Comparison of ENCODE assay signal across 9 cellular contexts in genomic region chr2:74399785-74400184, GRCh38. TPM values are rescaled to one million over a fixed set of nuclear protein-coding genes. Genes with fewer than 3 reads are reported as not detected.
DNase-seq lines count a peak whose midpoint lies in the region; ATAC-seq, FAIRE-seq and TF ChIP-seq lines count a peak whose summit lies in the region.
"Had no signal": no experiment of that assay in that cellular context is flagged by ENCODE, and none has a peak within 500 bp of the region (broad histone marks: within the 10 kb centered on the region; RNA-seq: fewer than 3 reads in every experiment).

No MANE protein-coding gene starts in this region.

- no peaks in the 10 kb centered on the region for H3K36me3 Mint-ChIP-seq in activated naive CD4-positive, alpha-beta T cell treated with anti-CD3 and anti-CD28 coated beads, Interleukin-2, amount 50 U/mL, for 72 hours
- H3K36me3 Mint-ChIP-seq in naive B cell = no peaks in the 10 kb centered on the region

- H3K9ac ChIP-seq in K562 (ENCODE audit: insufficient read depth in 1 of 2, low read depth in 2 of 2, low read length in 2 of 2) = no peak overlapping the region

- H3K27ac ChIP-seq in K562 (ENCODE audit: extremely low read depth, low read depth, low read length) = no peak overlapping the region

- no TSS peak for BruUV-seq in K562 (replicated peaks; lab: Mats Ljungman, UMichigan)

- H3K4me3 ChIP-seq in NB4 (ENCODE audit: low read depth, low read length) (no peak overlapping the region), K562 (no peak overlapping the region)

- H4K20me1 ChIP-seq in K562 (replicated peaks; ENCODE audit: control insufficient read depth, insufficient read depth, low read length) = no peaks in the 10 kb centered on the region

- peak; percentile 77 for FAIRE-seq in K562 (lab: Jason Lieb, UNC)

- intact Hi-C loops in K562 (cut with micrococcal nuclease) = loop anchor here (2.0 to 10.0 kb wide), 3 partner anchors 67 to 575 kb away; partner anchors contain the start of genes MRPL53 and STAMBP

- peaks cover 4 to 6% (median 5%) of the 10 kb centered on the region in 3 donors for H3K4me1 Mint-ChIP-seq in naive B cell

- in situ Hi-C loops in K562 (cut with MboI) = no loop called here

- POLR2A ChIA-PET in K562 (lab: Yijun Ruan, JAX) = interaction anchor here (0.8 to 1.2 kb wide), 3 partner anchors 8 to 13 kb away, joined by 3 read pairs; no protein-coding TSS in a partner anchor

- ATAC-seq in activated naive CD4-positive, alpha-beta T cell treated with anti-CD3 and anti-CD28 coated beads, Interleukin-2, amount 50 U/mL, for 72 hours = peak; percentile 29 to 62
- peak; percentile 93 for ATAC-seq in K562
- ATAC-seq in naive B cell (ENCODE audit: low read depth in 2 of 2) = peak; percentile 46 to 70
- no peak for ATAC-seq in HG02678 (IDR thresholded peaks at IDR 0.05; ENCODE audit: unreplicated experiment)

- H3K4me2 ChIP-seq in K562 (ENCODE audit: insufficient read depth, low read length) = no peak overlapping the region

- TF ChIP-seq CTCF in NB4 (IDR thresholded peaks at IDR 0.05; ENCODE audit: low read depth, low read length) (peak; percentile 64), K562 (IDR thresholded peaks at IDR 0.05 in 2 of 3, conservative IDR thresholded peaks at IDR 0.05 in 1 of 3; ENCODE audit: insufficient read depth in 2 of 3, low read depth in 1 of 3, low read length in 3 of 3) (peak; percentile 65 to 80 (median 69))

- peaks cover 0 to 4% (median 4%) of the 10 kb centered on the region in 3 donors for H3K27me3 Mint-ChIP-seq in naive B cell

- H3K4me3 Mint-ChIP-seq in naive B cell = no peak overlapping the region
- H3K4me3 Mint-ChIP-seq: activated T-cell treated with anti-CD3 and anti-CD28 coated beads, Interleukin-2, amount 50 U/mL, for 4 hours had no signal

- no peaks in the 10 kb centered on the region for H3K9me3 ChIP-seq in K562 (replicated peaks; ENCODE audit: control insufficient read depth, insufficient read depth, low read depth, low read length)

- no peak for DNase-seq in activated naive CD4-positive, alpha-beta T cell treated with anti-CD3 and anti-CD28 coated beads, Interleukin-2, amount 50 U/mL, for 72 hours (ENCODE audit: low spot score in 2 of 2)
- no peak for DNase-seq in activated naive CD4-positive, alpha-beta T cell treated with Interleukin-2 at 50 U/mL for 16 hours
- peak; percentile 72 for DNase-seq in NB4 (ENCODE audit: low read depth)
- peak; percentile 54 to 65 (median 58) for DNase-seq in K562 (ENCODE audit: extremely low read depth in 1 of 4, low spot score in 3 of 4)
- DNase-seq in naive B cell = no peak
- DNase-seq in ureter (ENCODE audit: low spot score) = no peak
- no peak for DNase-seq in NCI-H1048 (lab: John Stamatoyannopoulos, UW)
- DNase-seq: activated T-cell treated with anti-CD3 and anti-CD28 coated beads, Interleukin-2, amount 50 U/mL, for 4 hours had no signal

- no peaks in the 10 kb centered on the region for H3K36me3 ChIP-seq in K562 (ENCODE audit: control insufficient read depth, insufficient read depth, low read length)

- H3K79me2 ChIP-seq in K562 (ENCODE audit: control insufficient read depth, insufficient read depth, low read length) = no peaks in the 10 kb centered on the region

- no peaks in the 10 kb centered on the region for H3K9me1 ChIP-seq in K562 (ENCODE audit: control insufficient read depth, insufficient read depth, low read length)

- peak; percentile 61 to 78 for TF ChIP-seq RAD21 in K562 (CRISPR knock-in tag; conservative IDR thresholded peaks at IDR 0.05 in 1 of 2, IDR thresholded peaks at IDR 0.05 in 1 of 2)

- peak overlapping the region; percentile 70 for H2AFZ ChIP-seq in K562 (ENCODE audit: low read depth, low read length)

- no peaks in the 10 kb centered on the region for H3K9me3 Mint-ChIP-seq in activated naive CD4-positive, alpha-beta T cell treated with anti-CD3 and anti-CD28 coated beads, Interleukin-2, amount 50 U/mL, for 72 hours
- no peaks in the 10 kb centered on the region for H3K9me3 Mint-ChIP-seq in naive B cell
- H3K9me3 Mint-ChIP-seq: activated T-cell treated with anti-CD3 and anti-CD28 coated beads, Interleukin-2, amount 50 U/mL, for 4 hours had no signal

- H3K27me3 ChIP-seq in K562 (ENCODE audit: control insufficient read depth in 2 of 2, insufficient read depth in 2 of 2, low read length in 2 of 2) = no peaks in the 10 kb centered on the region

- no peak overlapping the region for H3K27ac Mint-ChIP-seq in activated naive CD4-positive, alpha-beta T cell treated with anti-CD3 and anti-CD28 coated beads, Interleukin-2, amount 50 U/mL, for 72 hours
- H3K27ac Mint-ChIP-seq in naive B cell = no peak overlapping the region

- no peaks in the 10 kb centered on the region for H3K4me1 ChIP-seq in K562 (replicated peaks in 1 of 2; ENCODE audit: control insufficient read depth in 2 of 2, insufficient read depth in 2 of 2, low read length in 2 of 2)

- CTCF ChIA-PET in K562 (lab: Yijun Ruan, JAX; ENCODE audit: low intra/inter-chr PET ratio) = interaction anchor here (0.6 to 1.2 kb wide), 4 partner anchors 10 to 150 kb away, joined by 3 to 7 read pairs (median 4); no protein-coding TSS in a partner anchor

- TF ChIP-seq POLR2A in NB4 (IDR thresholded peaks at IDR 0.05; ENCODE audit: extremely low read depth, insufficient read length) (no peak), K562 (conservative IDR thresholded peaks at IDR 0.05) (no peak)

- no peak for TF ChIP-seq EP300 in K562 (IDR thresholded peaks at IDR 0.05; ENCODE audit: low read length)

RNA-seq across cellular contexts. Expression of gene DCTN1, which starts 19.7 kb away (rescaled TPM):
- 10 to 100 TPM; 45.6 to 97.1 TPM for total RNA-seq in activated naive CD4-positive, alpha-beta T cell treated with anti-CD3 and anti-CD28 coated beads, Interleukin-2, amount 50 U/mL, for 72 hours
- total RNA-seq in K562 (2011; cell fraction: chromatin; rRNA removed; ENCODE audit: low replicate concordance) = 88.3 and 100 TPM in 2 replicates
- 42.1 and 52.2 TPM in 2 replicates for total RNA-seq in K562 (2011; cell fraction: nucleolus; rRNA removed)
- total RNA-seq in K562 (2011; cell fraction: nucleoplasm; rRNA removed) = 63.2 and 85.9 TPM in 2 replicates
- total RNA-seq in K562 (2014; rRNA removed) = 49.7 and 54.8 TPM in 2 replicates
- total RNA-seq in K562 (2014; rRNA removed; fragmentation: Illumina TruSeq; extraction: Trizol) = 23.4 and 27.5 TPM in 2 replicates
- total RNA-seq in K562 (2015; rRNA removed; fragmentation: Illumina TruSeq; extraction: Trizol) = 52.5 and 53.3 TPM in 2 replicates
- total RNA-seq in K562 (2021) = 61.0 and 71.7 TPM in 2 replicates
- polyA plus RNA-seq in K562 (2011; rRNA removed) = 30.0 and 39.8 TPM in 2 replicates
- polyA plus RNA-seq in K562 (2011; cell fraction: cytosol; rRNA removed) = 33.7 and 78.9 TPM in 2 replicates
- polyA plus RNA-seq in K562 (2011; cell fraction: nucleus; rRNA removed) = 57.2 and 111 TPM in 2 replicates
- polyA plus RNA-seq in K562 (2012) = 62.1 and 62.5 TPM in 2 replicates
- 51.8 and 58.0 TPM in 2 replicates for polyA plus RNA-seq in K562 (2014; fragmentation: Illumina TruSeq; extraction: Trizol)
- polyA plus RNA-seq in K562 (2014; fragmentation: Nextera tagmentation; extraction: Ambion mirVana) = 10 to 100 TPM; 23.9 to 28.6 TPM
- 37.2 and 45.0 TPM in 2 replicates for polyA plus RNA-seq in K562 (2014; rRNA removed)
- 33.3 and 75.5 TPM in 2 replicates for polyA minus RNA-seq in K562 (2011; rRNA and poly(A)+ RNA removed)
- polyA minus RNA-seq in K562 (2011; cell fraction: cytosol; rRNA and poly(A)+ RNA removed) = 41.6 and 65.3 TPM in 2 replicates
- polyA minus RNA-seq in K562 (2011; cell fraction: nucleus; rRNA and poly(A)+ RNA removed) = 26.1 and 26.7 TPM in 2 replicates
- 10 to 100 TPM; 43.0 to 91.1 (median 60.2) TPM for polyA plus RNA-seq in naive B cell (ENCODE audit: low read depth in 6 of 6)
- 143 TPM for total RNA-seq in ureter

RNA-seq across cellular contexts. Expression of gene C2orf81, which starts 21.6 kb away (rescaled TPM):
- total RNA-seq in activated naive CD4-positive, alpha-beta T cell treated with anti-CD3 and anti-CD28 coated beads, Interleukin-2, amount 50 U/mL, for 72 hours = 1 to 10 TPM; 2.1 to 6.4 TPM
- total RNA-seq in K562 (2011; cell fraction: chromatin; rRNA removed; ENCODE audit: low replicate concordance) = 0.32 TPM in 1 of 2 replicates, not detected in the other
- 0.33 TPM in 1 of 2 replicates, not detected in the other for total RNA-seq in K562 (2011; cell fraction: nucleolus; rRNA removed)
- not detected in 2 replicates for total RNA-seq in K562 (2011; cell fraction: nucleoplasm; rRNA removed)
- total RNA-seq in K562 (2014; rRNA removed) (0.04 TPM in 1 of 2 replicates, not detected in the other), K562 (2014; rRNA removed; fragmentation: Illumina TruSeq; extraction: Trizol) (not detected in 2 replicates), K562 (2015; rRNA removed; fragmentation: Illumina TruSeq; extraction: Trizol) (not detected in 2 replicates), K562 (2021) (0.22 TPM in 1 of 2 replicates, not detected in the other), ureter (5.5 TPM)
- polyA plus RNA-seq in K562 (2011; rRNA removed) (0.07 TPM in 1 of 2 replicates, not detected in the other), K562 (2014; fragmentation: Illumina TruSeq; extraction: Trizol) (0.06 TPM in 1 of 2 replicates, not detected in the other), K562 (2014; fragmentation: Nextera tagmentation; extraction: Ambion mirVana) (not detected), K562 (2014; rRNA removed) (not detected in 2 replicates), naive B cell (ENCODE audit: low read depth in 6 of 6) (1 to 10 TPM; 3.7 to 8.8 (median 7.6) TPM)
- 0.03 and 0.24 TPM in 2 replicates for polyA plus RNA-seq in K562 (2011; cell fraction: cytosol; rRNA removed)
- 0.15 and 0.26 TPM in 2 replicates for polyA plus RNA-seq in K562 (2011; cell fraction: nucleus; rRNA removed)
- polyA plus RNA-seq in K562 (2012) = 0.14 and 0.47 TPM in 2 replicates
- not detected in 2 replicates for polyA minus RNA-seq in K562 (2011; rRNA and poly(A)+ RNA removed)
- polyA minus RNA-seq in K562 (2011; cell fraction: cytosol; rRNA and poly(A)+ RNA removed) = not detected in 2 replicates
- 0.27 TPM in 1 of 2 replicates, not detected in the other for polyA minus RNA-seq in K562 (2011; cell fraction: nucleus; rRNA and poly(A)+ RNA removed)

RNA-seq across cellular contexts. Expression of gene WDR54, which starts 21.7 kb away (rescaled TPM):
- 100 to 1,000 TPM in 1 of 2 donors, 10 to 100 TPM in 1; 14.3 to 173 TPM for total RNA-seq in activated naive CD4-positive, alpha-beta T cell treated with anti-CD3 and anti-CD28 coated beads, Interleukin-2, amount 50 U/mL, for 72 hours
- total RNA-seq in K562 (2011; cell fraction: chromatin; rRNA removed; ENCODE audit: low replicate concordance) = 7.3 and 16.7 TPM in 2 replicates
- 13.2 and 18.3 TPM in 2 replicates for total RNA-seq in K562 (2011; cell fraction: nucleolus; rRNA removed)
- total RNA-seq in K562 (2011; cell fraction: nucleoplasm; rRNA removed) = 12.5 and 14.7 TPM in 2 replicates
- total RNA-seq in K562 (2014; rRNA removed) = 6.2 and 8.7 TPM in 2 replicates
- 4.1 and 5.4 TPM in 2 replicates for total RNA-seq in K562 (2014; rRNA removed; fragmentation: Illumina TruSeq; extraction: Trizol)
- 4.9 and 5.2 TPM in 2 replicates for total RNA-seq in K562 (2015; rRNA removed; fragmentation: Illumina TruSeq; extraction: Trizol)
- total RNA-seq in K562 (2021) = 8.3 and 9.4 TPM in 2 replicates
- 15.2 and 16.6 TPM in 2 replicates for polyA plus RNA-seq in K562 (2011; rRNA removed)
- 25.8 and 38.2 TPM in 2 replicates for polyA plus RNA-seq in K562 (2011; cell fraction: cytosol; rRNA removed)
- polyA plus RNA-seq in K562 (2011; cell fraction: nucleus; rRNA removed) = 21.3 and 28.0 TPM in 2 replicates
- 19.0 and 19.9 TPM in 2 replicates for polyA plus RNA-seq in K562 (2012)
- 6.3 and 6.4 TPM in 2 replicates for polyA plus RNA-seq in K562 (2014; fragmentation: Illumina TruSeq; extraction: Trizol)
- 1 to 10 TPM; 9.3 to 9.6 TPM for polyA plus RNA-seq in K562 (2014; fragmentation: Nextera tagmentation; extraction: Ambion mirVana)
- polyA plus RNA-seq in K562 (2014; rRNA removed) = 7.4 and 11.0 TPM in 2 replicates
- polyA minus RNA-seq in K562 (2011; rRNA and poly(A)+ RNA removed) = 9.9 and 12.0 TPM in 2 replicates
- polyA minus RNA-seq in K562 (2011; cell fraction: cytosol; rRNA and poly(A)+ RNA removed) = 10.9 and 13.3 TPM in 2 replicates
- polyA minus RNA-seq in K562 (2011; cell fraction: nucleus; rRNA and poly(A)+ RNA removed) = 6.1 and 8.8 TPM in 2 replicates
- polyA plus RNA-seq in naive B cell (ENCODE audit: low read depth in 6 of 6) = 10 to 100 TPM; 40.8 to 79.4 (median 47.8) TPM
- total RNA-seq in ureter = 11.3 TPM

RNA-seq across cellular contexts. Expression of gene RTKN, which starts 42.0 kb away (rescaled TPM):
- 1 to 10 TPM in 1 of 2 donors, under 1 TPM in 1; 0.91 to 4.6 TPM for total RNA-seq in activated naive CD4-positive, alpha-beta T cell treated with anti-CD3 and anti-CD28 coated beads, Interleukin-2, amount 50 U/mL, for 72 hours
- 18.5 and 26.2 TPM in 2 replicates for total RNA-seq in K562 (2011; cell fraction: chromatin; rRNA removed; ENCODE audit: low replicate concordance)
- 17.4 and 18.7 TPM in 2 replicates for total RNA-seq in K562 (2011; cell fraction: nucleolus; rRNA removed)
- total RNA-seq in K562 (2011; cell fraction: nucleoplasm; rRNA removed) = 15.6 and 20.5 TPM in 2 replicates
- 6.1 and 6.7 TPM in 2 replicates for total RNA-seq in K562 (2014; rRNA removed)
- 1.9 and 2.6 TPM in 2 replicates for total RNA-seq in K562 (2014; rRNA removed; fragmentation: Illumina TruSeq; extraction: Trizol)
- total RNA-seq in K562 (2015; rRNA removed; fragmentation: Illumina TruSeq; extraction: Trizol) = 2.1 and 3.6 TPM in 2 replicates
- 6.8 and 6.9 TPM in 2 replicates for total RNA-seq in K562 (2021)
- 2.7 and 3.6 TPM in 2 replicates for polyA plus RNA-seq in K562 (2011; rRNA removed)
- polyA plus RNA-seq in K562 (2011; cell fraction: cytosol; rRNA removed) = 2.7 and 4.9 TPM in 2 replicates
- 21.0 and 31.3 TPM in 2 replicates for polyA plus RNA-seq in K562 (2011; cell fraction: nucleus; rRNA removed)
- 4.8 and 6.7 TPM in 2 replicates for polyA plus RNA-seq in K562 (2012)
- polyA plus RNA-seq in K562 (2014; fragmentation: Illumina TruSeq; extraction: Trizol) = 3.7 and 5.0 TPM in 2 replicates
- under 1 TPM; 0.14 to 0.22 TPM for polyA plus RNA-seq in K562 (2014; fragmentation: Nextera tagmentation; extraction: Ambion mirVana)
- polyA plus RNA-seq in K562 (2014; rRNA removed) = 3.7 and 4.9 TPM in 2 replicates
- polyA minus RNA-seq in K562 (2011; rRNA and poly(A)+ RNA removed) = 2.1 and 2.5 TPM in 2 replicates
- polyA minus RNA-seq in K562 (2011; cell fraction: cytosol; rRNA and poly(A)+ RNA removed) = 2.4 and 2.9 TPM in 2 replicates
- polyA minus RNA-seq in K562 (2011; cell fraction: nucleus; rRNA and poly(A)+ RNA removed) = 8.8 and 11.4 TPM in 2 replicates
- polyA plus RNA-seq in naive B cell (ENCODE audit: low read depth in 6 of 6) = 1 to 10 TPM in 4 of 6 donors, under 1 TPM in 1, not detected in 1; 0.97 to 2.1 (median 1.7) TPM
- total RNA-seq in ureter = 36.4 TPM

RNA-seq across cellular contexts. Expression of gene INO80B, which starts 55.1 kb away (rescaled TPM):
- total RNA-seq in activated naive CD4-positive, alpha-beta T cell treated with anti-CD3 and anti-CD28 coated beads, Interleukin-2, amount 50 U/mL, for 72 hours = 10 to 100 TPM; 26.2 to 50.3 TPM
- total RNA-seq in K562 (2011; cell fraction: chromatin; rRNA removed; ENCODE audit: low replicate concordance) = 23.9 and 33.5 TPM in 2 replicates
- total RNA-seq in K562 (2011; cell fraction: nucleolus; rRNA removed) = 19.1 and 19.8 TPM in 2 replicates
- total RNA-seq in K562 (2011; cell fraction: nucleoplasm; rRNA removed) = 14.8 and 21.1 TPM in 2 replicates
- total RNA-seq in K562 (2014; rRNA removed) = 9.0 and 14.3 TPM in 2 replicates
- 17.1 and 17.9 TPM in 2 replicates for total RNA-seq in K562 (2014; rRNA removed; fragmentation: Illumina TruSeq; extraction: Trizol)
- 9.9 and 10.6 TPM in 2 replicates for total RNA-seq in K562 (2015; rRNA removed; fragmentation: Illumina TruSeq; extraction: Trizol)
- 18.4 and 22.6 TPM in 2 replicates for total RNA-seq in K562 (2021)
- polyA plus RNA-seq in K562 (2011; rRNA removed) = 5.9 and 8.9 TPM in 2 replicates
- 1.9 and 5.8 TPM in 2 replicates for polyA plus RNA-seq in K562 (2011; cell fraction: cytosol; rRNA removed)
- 33.7 and 52.6 TPM in 2 replicates for polyA plus RNA-seq in K562 (2011; cell fraction: nucleus; rRNA removed)
- polyA plus RNA-seq in K562 (2012) = 11.7 and 21.7 TPM in 2 replicates
- polyA plus RNA-seq in K562 (2014; fragmentation: Illumina TruSeq; extraction: Trizol) = 8.5 and 10.0 TPM in 2 replicates
- under 1 TPM; 0.41 to 0.66 TPM for polyA plus RNA-seq in K562 (2014; fragmentation: Nextera tagmentation; extraction: Ambion mirVana)
- 11.0 and 11.5 TPM in 2 replicates for polyA plus RNA-seq in K562 (2014; rRNA removed)
- 3.9 and 8.4 TPM in 2 replicates for polyA minus RNA-seq in K562 (2011; rRNA and poly(A)+ RNA removed)
- polyA minus RNA-seq in K562 (2011; cell fraction: cytosol; rRNA and poly(A)+ RNA removed) = 0.95 TPM in 1 of 2 replicates, not detected in the other
- 11.1 and 15.1 TPM in 2 replicates for polyA minus RNA-seq in K562 (2011; cell fraction: nucleus; rRNA and poly(A)+ RNA removed)
- polyA plus RNA-seq in naive B cell (ENCODE audit: low read depth in 6 of 6) = 10 to 100 TPM in 2 of 6 donors, 1 to 10 TPM in 4; 5.5 to 16.5 (median 8.3) TPM
- total RNA-seq in ureter = 55.9 TPM

Comparison
In these comparisons a context has a peak if more than half of its experiments do, and no peak if none do; other contexts are left out.
1. DNase-seq: peak in NB4 (single experiment) and K562 (4 of 4); none in activated naive CD4-positive, alpha-beta T cell treated with anti-CD3 and anti-CD28 coated beads, Interleukin-2, amount 50 U/mL, for 72 hours (0 of 2), activated naive CD4-positive, alpha-beta T cell treated with Interleukin-2 at 50 U/mL for 16 hours (single experiment), naive B cell (single experiment), ureter (single experiment) and NCI-H1048 (single experiment).